ENCODE assay signal across 20 cellular contexts in the genomic region with DNA sequence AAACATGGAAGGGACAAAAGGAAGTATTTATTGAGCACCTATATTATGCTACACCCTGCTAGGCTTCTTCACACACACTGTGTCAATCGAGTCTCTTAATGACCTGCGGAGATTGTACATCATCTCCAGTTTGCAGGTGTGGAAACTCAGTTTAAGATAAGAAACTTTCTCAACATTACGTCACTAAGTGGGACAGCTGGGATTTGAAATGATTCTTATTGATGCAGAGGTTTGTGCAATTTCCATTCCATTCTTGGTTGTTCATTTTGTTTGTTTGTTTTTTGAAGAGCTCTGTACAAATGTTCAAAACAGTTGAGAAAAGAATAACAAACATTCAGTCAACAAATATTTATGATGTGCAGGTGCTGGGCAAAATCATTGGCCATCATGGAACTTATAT.
"Had no signal": no experiment of that assay in that cellular context is flagged by ENCODE, and none has a peak within 500 bp of the region (broad histone marks: within the 10 kb centered on the region; RNA-seq: fewer than 3 reads in every experiment).

No MANE protein-coding gene starts in this region.

- H3K27me3 ChIP-seq: colonic mucosa, heart left ventricle, right atrium auricular region, sigmoid colon had no signal

- H3K9me3 Mint-ChIP-seq: endodermal cell, nephron had no signal

- DNase-seq: colonic mucosa; effector CD4-positive, alpha-beta T cell; endodermal cell; erythroblast; foreskin melanocyte; heart left ventricle; hippocampal formation; left ventricle myocardium superior; mesendoderm; naive B cell; occipital lobe; sigmoid colon; small intestine; stimulated activated CD4-positive, alpha-beta T cell treated with anti-CD3 and anti-CD28 coated beads, Interleukin-12 subunit alpha, Interleukin-12 subunit beta, amount 100 ng/mL, for 4 hours; stimulated activated naive CD4-positive, alpha-beta T cell had no signal

- H3K36me3 ChIP-seq: colonic mucosa, heart left ventricle, right atrium auricular region, sigmoid colon had no signal

- H3K4me3 ChIP-seq: colonic mucosa, heart left ventricle, lung, right atrium auricular region, sigmoid colon had no signal

- H3K79me2 ChIP-seq: parathyroid adenoma had no signal

- H3K4me3 Mint-ChIP-seq: endodermal cell, naive B cell, type B pancreatic cell had no signal

- H3K4me1 ChIP-seq: parathyroid adenoma had no signal

- H3K27ac ChIP-seq: colonic mucosa, heart left ventricle, parathyroid adenoma, right atrium auricular region, sigmoid colon had no signal

- H3K9me3 ChIP-seq: colonic mucosa, heart left ventricle, right atrium auricular region, sigmoid colon had no signal

- H3K27me3 Mint-ChIP-seq: naive B cell, type B pancreatic cell had no signal

- ATAC-seq: heart left ventricle, left ventricle myocardium superior had no signal

- H3K36me3 Mint-ChIP-seq: naive B cell had no signal

- H2AFZ ChIP-seq: parathyroid adenoma had no signal
